1 cellular context compared by ENCODE assay signal in genomic region chr9:121645003-121645402, GRCh38.
TF ChIP-seq lines count a peak whose summit lies in the region.

No MANE protein-coding gene starts in this region.

TF ChIP-seq in SK-N-SH, 30 proteins besides CTCF, POLR2A, EP300 and RAD21 (continued from another document):
- no peak for TF ChIP-seq NFIC (IDR thresholded peaks at IDR 0.05; ENCODE audit: borderline replicate concordance)
